Comparison of ENCODE assay signal across 23 cellular contexts in the genomic region with DNA sequence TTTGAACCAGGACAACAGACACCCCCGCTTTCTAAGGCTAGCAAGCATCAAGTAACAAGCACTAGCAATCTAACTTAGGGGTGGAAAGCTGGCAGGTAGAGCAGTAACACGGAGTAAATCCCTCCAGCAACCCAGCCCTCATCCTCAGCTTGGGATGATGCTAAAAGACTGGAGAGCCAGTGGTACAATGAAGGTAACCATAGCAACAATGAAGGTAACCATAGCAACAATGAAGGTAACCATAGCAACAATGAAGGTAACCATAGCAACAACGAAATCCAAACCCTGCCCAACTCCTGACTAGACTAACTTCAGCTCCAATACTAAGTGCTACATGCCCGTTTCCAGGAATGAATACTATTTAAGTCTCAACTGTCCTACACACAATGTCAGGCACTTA.
"Had no signal": no experiment of that assay in that cellular context is flagged by ENCODE, and none has a peak within 500 bp of the region (broad histone marks: within the 10 kb centered on the region; RNA-seq: fewer than 3 reads in every experiment).

No MANE protein-coding gene starts in this region.

- H3K36me3 ChIP-seq: esophagus muscularis mucosa, gastrocnemius medialis, heart right ventricle, neural progenitor cell, ovary, prostate gland, spleen, thyroid gland had no signal

- DNase-seq: effector memory CD4-positive, alpha-beta T cell; gastrocnemius medialis; heart right ventricle; kidney glomerular epithelial cell; natural killer cell; nucleus accumbens; ovary; spleen; stimulated activated CD4-positive, alpha-beta T cell treated with anti-CD3 and anti-CD28 coated beads, Interleukin-15, amount 100 ng/mL, for 24 hours; stimulated activated CD4-positive, alpha-beta T cell treated with anti-CD3 and anti-CD28 coated beads, Interleukin-2, amount 100 ng/mL, for 24 hours; stimulated activated CD4-positive, alpha-beta T cell treated with anti-CD3 and anti-CD28 coated beads, Interleukin-4, amount 100 ng/mL, for 4 hours; stimulated activated naive B cell treated with anti-CD40 and anti-IgM and Interleukin-4, amounts not matched to agents 10 μg/mL and 1 μg/mL and 100 μg/mL, for 72 hours; thyroid gland had no signal

- H3K9me3 ChIP-seq: esophagus muscularis mucosa, gastrocnemius medialis, heart right ventricle, ovary, prostate gland, spleen, thyroid gland had no signal

- ATAC-seq: gastrocnemius medialis; heart right ventricle; natural killer cell; sciatic nerve; stimulated activated naive B cell treated with anti-CD40 and anti-IgM and Interleukin-4, amounts not matched to agents 10 μg/mL and 1 μg/mL and 100 μg/mL, for 72 hours had no signal

- H3K27ac ChIP-seq: epithelial cell of prostate, esophagus muscularis mucosa, gastrocnemius medialis, heart right ventricle, neural progenitor cell, ovary, prostate gland, spleen, thyroid gland had no signal

- H3K4me3 Mint-ChIP-seq: mesothelial cell of epicardium; natural killer cell; neural progenitor cell; stimulated activated naive B cell treated with anti-CD40 and anti-IgM and Interleukin-4, amounts not matched to agents 10 μg/mL and 1 μg/mL and 100 μg/mL, for 72 hours; type B pancreatic cell had no signal

- H3K9ac ChIP-seq: neural progenitor cell had no signal

- H3K4me2 ChIP-seq: neural progenitor cell had no signal

- H3K4me1 ChIP-seq: gastrocnemius medialis, neural progenitor cell, prostate gland, thyroid gland had no signal

- H3K9me3 Mint-ChIP-seq: mesothelial cell of epicardium; natural killer cell; neural progenitor cell; stimulated activated naive B cell treated with anti-CD40 and anti-IgM and Interleukin-4, amounts not matched to agents 10 μg/mL and 1 μg/mL and 100 μg/mL, for 72 hours; type B pancreatic cell had no signal

- H3K36me3 Mint-ChIP-seq: mesothelial cell of epicardium; natural killer cell; neural progenitor cell; stimulated activated naive B cell treated with anti-CD40 and anti-IgM and Interleukin-4, amounts not matched to agents 10 μg/mL and 1 μg/mL and 100 μg/mL, for 72 hours; type B pancreatic cell had no signal

- FAIRE-seq: endometrium, islet of Langerhans, urothelium cell line had no signal

- H3K4me1 Mint-ChIP-seq: mesothelial cell of epicardium had no signal

- H2AFZ ChIP-seq: neural progenitor cell had no signal

- H3K27me3 ChIP-seq: esophagus muscularis mucosa, gastrocnemius medialis, ovary, spleen, thyroid gland had no signal

- H3K4me3 ChIP-seq: esophagus muscularis mucosa, gastrocnemius medialis, heart right ventricle, neural progenitor cell, ovary, prostate gland, spleen, thyroid gland had no signal

- H3K27ac Mint-ChIP-seq: mesothelial cell of epicardium; natural killer cell; neural progenitor cell; stimulated activated naive B cell treated with anti-CD40 and anti-IgM and Interleukin-4, amounts not matched to agents 10 μg/mL and 1 μg/mL and 100 μg/mL, for 72 hours; type B pancreatic cell had no signal
